In genomic region chr6:49551126-49551865, GRCh38 we compare ENCODE assay signal across 8 cellular contexts. TPM values are rescaled to one million over a fixed set of nuclear protein-coding genes. Genes with fewer than 3 reads are reported as not detected.
DNase-seq lines count a peak whose midpoint lies in the region; ATAC-seq and TF ChIP-seq lines count a peak whose summit lies in the region.

No MANE protein-coding gene starts in this region.

- no peak overlapping the region for H3K27ac Mint-ChIP-seq in activated naive CD4-positive, alpha-beta T cell treated with anti-CD3 and anti-CD28 coated beads, Interleukin-2, amount 50 U/mL, for 24 hours

- peak; percentile 36 for DNase-seq in GM13976 (ENCODE audit: low spot score)
- DNase-seq in right cardiac atrium, result peak in 1 of 3 donors; percentile 37
- DNase-seq in gastrocnemius medialis, result no peak
- no peak for DNase-seq in NCI-H2196 (lab: John Stamatoyannopoulos, UW; ENCODE audit: unreplicated experiment)
- no peak for DNase-seq in activated CD4-positive, CD25-positive, alpha-beta regulatory T cell (lab: John Stamatoyannopoulos, UW)

- under 1% methylated on average over 35 of the region's 35 CpGs for WGBS in HUES64
- 2% methylated on average over 35 of the region's 35 CpGs for WGBS in right cardiac atrium

- TF ChIP-seq POLR2A in gastrocnemius medialis (IDR thresholded peaks at IDR 0.05), result no peak

- no peaks in the 10 kb centered on the region for H3K36me3 Mint-ChIP-seq in activated naive CD4-positive, alpha-beta T cell treated with anti-CD3 and anti-CD28 coated beads, Interleukin-2, amount 50 U/mL, for 24 hours

- peak overlapping the region; percentile 83 for H3K4me3 Mint-ChIP-seq in activated naive CD4-positive, alpha-beta T cell treated with anti-CD3 and anti-CD28 coated beads, Interleukin-2, amount 50 U/mL, for 24 hours

- H3K36me3 ChIP-seq in HUES64 (ENCODE audit: insufficient read depth, low read length) (peaks cover 29% of the 10 kb centered on the region), gastrocnemius medialis (no peaks in the 10 kb centered on the region)

- TF ChIP-seq CTCF in GM13976 (IDR thresholded peaks at IDR 0.05; ENCODE audit: borderline replicate concordance, control extremely low read depth, extremely low read depth, insufficient read depth, missing control alignments) (no peak), gastrocnemius medialis (IDR thresholded peaks at IDR 0.05 in 4 of 5, conservative IDR thresholded peaks at IDR 0.05 in 1 of 5) (no peak)

- in situ Hi-C loops in GM13976 (cut with MboI; ENCODE audit: low sequenced_read_pairs, unreplicated experiment), result no loop called here
- in situ Hi-C loops in gastrocnemius medialis (cut with MboI; ENCODE audit: low sequenced_read_pairs in 4 of 4), result no loop called here

- H3K4me1 ChIP-seq in HUES64 (ENCODE audit: insufficient read depth, low read length), result peaks cover 41% of the 10 kb centered on the region
- H3K4me1 ChIP-seq in right cardiac atrium (ENCODE audit: control insufficient read depth, insufficient read depth, low read length), result no peaks in the 10 kb centered on the region
- peaks cover 0 to 10% of the 10 kb centered on the region in 2 donors for H3K4me1 ChIP-seq in gastrocnemius medialis

- H3K27me3 ChIP-seq in HUES64 (ENCODE audit: insufficient read depth, low read length) (peaks cover 67% of the 10 kb centered on the region), right cardiac atrium (ENCODE audit: control insufficient read depth, insufficient read depth) (no peaks in the 10 kb centered on the region), gastrocnemius medialis (peaks cover 13 to 21% (median 20%) of the 10 kb centered on the region in 3 donors)

- H3K9me3 Mint-ChIP-seq in activated naive CD4-positive, alpha-beta T cell treated with anti-CD3 and anti-CD28 coated beads, Interleukin-2, amount 50 U/mL, for 24 hours, result no peaks in the 10 kb centered on the region

- H3K4me3 ChIP-seq in HUES64 (ENCODE audit: low read length) (peak overlapping the region; percentile 70), right cardiac atrium (ENCODE audit: low read length) (peak overlapping the region; percentile 47), gastrocnemius medialis (peak overlapping the region; percentile 38 to 60 (median 54))

- H3K27ac ChIP-seq in HUES64 (ENCODE audit: low read depth, low read length), result peak overlapping the region; percentile 98
- H3K27ac ChIP-seq in right cardiac atrium (ENCODE audit: low read length), result no peak overlapping the region
- H3K27ac ChIP-seq in gastrocnemius medialis, result peak overlapping the region in 3 of 4 donors; percentile 37 to 48 (median 40)

- ATAC-seq in GM21619 (IDR thresholded peaks at IDR 0.05; ENCODE audit: unreplicated experiment) (peak; percentile 41), right cardiac atrium (peak; percentile 57 to 63), gastrocnemius medialis (no peak)

- H3K27me3 Mint-ChIP-seq in activated naive CD4-positive, alpha-beta T cell treated with anti-CD3 and anti-CD28 coated beads, Interleukin-2, amount 50 U/mL, for 24 hours, result peaks cover 30% of the 10 kb centered on the region

- H3K4me1 Mint-ChIP-seq in activated naive CD4-positive, alpha-beta T cell treated with anti-CD3 and anti-CD28 coated beads, Interleukin-2, amount 50 U/mL, for 24 hours, result peaks cover 28% of the 10 kb centered on the region

- peak overlapping the region; percentile 90 for H3K9ac ChIP-seq in HUES64 (ENCODE audit: low read depth, low read length)

- H3K9me3 ChIP-seq in HUES64 (ENCODE audit: insufficient read depth, low read depth, low read length) (no peaks in the 10 kb centered on the region), right cardiac atrium (ENCODE audit: control insufficient read depth, low read length) (no peaks in the 10 kb centered on the region), gastrocnemius medialis (no peaks in the 10 kb centered on the region)

- intact Hi-C loops in right cardiac atrium (cut with DNase I), result no loop called here
- intact Hi-C loops in gastrocnemius medialis (cut with DNase I; ENCODE audit: low total_unique reads), result no loop called here

RNA-seq across cellular contexts. Expression of gene C6orf141, which starts 0.8 kb away (rescaled TPM):
- polyA plus RNA-seq in HUES64 (2013, experiment 1 of 2), result 11.1 TPM
- polyA plus RNA-seq in HUES64 (2013, experiment 2 of 2), result 9.1 TPM
- total RNA-seq in right cardiac atrium (under 1 TPM; 0.23 to 0.49 (median 0.44) TPM), gastrocnemius medialis (1 to 10 TPM in 3 of 4 donors, not detected in 1; 1.0 to 7.8 (median 1.5) TPM)
- polyA plus RNA-seq in right cardiac atrium, result 0.72 TPM

RNA-seq across cellular contexts. Expression of gene GLYATL3, which starts 51.6 kb away (rescaled TPM):
- not detected for polyA plus RNA-seq in HUES64 (2013, experiment 1 of 2)
- not detected for polyA plus RNA-seq in HUES64 (2013, experiment 2 of 2)
- total RNA-seq in right cardiac atrium, result not detected
- polyA plus RNA-seq in right cardiac atrium, result not detected
- not detected for total RNA-seq in gastrocnemius medialis

Comparison
In these comparisons a context has a peak if more than half of its experiments do, and no peak if none do; other contexts are left out.
1. ATAC-seq: peak in GM21619 (single experiment) and right cardiac atrium (2 of 2); none in gastrocnemius medialis (0 of 2).
2. Peak in every context shown above with its lines, with median percentiles within 50 percentile points of each other: H3K4me3 ChIP-seq.